Comparison of ENCODE assay signal across 20 cellular contexts in the genomic region with DNA sequence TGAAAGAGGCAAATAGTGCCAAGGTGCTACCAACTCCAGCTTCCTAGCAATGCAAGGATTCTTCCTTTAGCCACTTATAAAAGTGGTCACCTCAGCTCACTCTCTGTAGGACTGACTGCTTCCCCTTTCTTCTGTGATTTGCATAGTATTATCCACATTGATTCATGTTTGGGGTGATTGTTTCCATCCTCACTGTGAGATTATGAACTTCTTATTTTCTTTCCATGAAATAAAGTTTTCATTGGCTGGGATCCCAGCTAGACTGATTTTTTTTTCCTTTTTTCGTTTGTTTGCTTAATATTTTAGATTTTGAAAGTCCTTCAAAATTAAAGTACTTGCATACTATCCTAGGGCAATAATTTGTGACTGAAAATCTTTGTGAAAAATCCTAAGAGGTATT. TPM values are rescaled to one million over a fixed set of nuclear protein-coding genes. Genes with fewer than 3 reads are reported as not detected.
"Had no signal": no experiment of that assay in that cellular context is flagged by ENCODE, and none has a peak within 500 bp of the region (broad histone marks: within the 10 kb centered on the region; RNA-seq: fewer than 3 reads in every experiment).

No MANE protein-coding gene starts in this region.

- H3K27me3 ChIP-seq: adrenal gland, colonic mucosa, SJCRH30, testis had no signal

- H3K4me3 Mint-ChIP-seq: activated CD4-positive, alpha-beta T cell treated with anti-CD3 and anti-CD28 coated beads, Interleukin-2, amount 10 ng/mL, durations not matched to agents 24 days and 14 days; activated CD8-positive, alpha-beta T cell treated with anti-CD3 and anti-CD28 coated beads for 36 hours; activated naive CD4-positive, alpha-beta T cell treated with anti-CD3 and anti-CD28 coated beads, Interleukin-2, amount 50 U/mL, for 24 hours; activated T-cell treated with anti-CD3 and anti-CD28 coated beads, Interleukin-2, amount 50 U/mL, for 24 hours; stimulated activated naive CD8-positive, alpha-beta T cell treated with anti-CD3 and anti-CD28 coated beads, Interleukin-15, amount 100 ng/mL, for 72 hours; T-helper 1 cell treated with Interleukin-12 subunit alpha and Interleukin-12 subunit beta and Interleukin-4 antibody, amounts not matched to agents 30 μg/mL and 1 μg/mL, for 36 hours; type B pancreatic cell had no signal

- H3K36me3 Mint-ChIP-seq: activated naive CD4-positive, alpha-beta T cell treated with anti-CD3 and anti-CD28 coated beads, Interleukin-2, amount 50 U/mL, for 24 hours had no signal

- H3K4me1 ChIP-seq: adrenal gland, colonic mucosa, lower lobe of right lung, prostate gland, testis had no signal

- H3K27ac ChIP-seq: adrenal gland, colonic mucosa, lower lobe of right lung, prostate gland, SJCRH30, testis had no signal

- H3K9me3 ChIP-seq: adrenal gland, colonic mucosa, lower lobe of right lung, prostate gland, SJCRH30, testis had no signal

- H3K27ac Mint-ChIP-seq: activated CD4-positive, alpha-beta T cell treated with anti-CD3 and anti-CD28 coated beads, Interleukin-2, amount 10 ng/mL, durations not matched to agents 24 days and 14 days; activated CD8-positive, alpha-beta T cell treated with anti-CD3 and anti-CD28 coated beads for 36 hours; activated naive CD4-positive, alpha-beta T cell treated with anti-CD3 and anti-CD28 coated beads, Interleukin-2, amount 50 U/mL, for 24 hours; activated T-cell treated with anti-CD3 and anti-CD28 coated beads, Interleukin-2, amount 50 U/mL, for 24 hours; stimulated activated naive CD8-positive, alpha-beta T cell treated with anti-CD3 and anti-CD28 coated beads, Interleukin-15, amount 100 ng/mL, for 72 hours; T-helper 1 cell treated with Interleukin-12 subunit alpha and Interleukin-12 subunit beta and Interleukin-4 antibody, amounts not matched to agents 30 μg/mL and 1 μg/mL, for 36 hours; type B pancreatic cell had no signal

- H3K36me3 ChIP-seq: adrenal gland, colonic mucosa, lower lobe of right lung, prostate gland, SJCRH30 had no signal

- DNase-seq: activated CD4-positive, alpha-beta T cell treated with anti-CD3 and anti-CD28 coated beads, Interleukin-2, amount 10 ng/mL, durations not matched to agents 24 days and 14 days; activated CD8-positive, alpha-beta T cell treated with anti-CD3 and anti-CD28 coated beads for 36 hours; activated effector memory CD4-positive, alpha-beta T cell treated with Interleukin-2 at 50 U/mL for 16 hours; activated T-cell treated with anti-CD3 and anti-CD28 coated beads, Interleukin-2, amount 50 U/mL, for 24 hours; adrenal gland; caudate nucleus; colonic mucosa; erythroblast; lower lobe of right lung; occipital lobe; right cardiac atrium; small intestine; stimulated activated CD4-positive, alpha-beta T cell treated with anti-CD3 and anti-CD28 coated beads, Interleukin-4, amount 100 ng/mL, for 1 hour; stimulated activated naive CD8-positive, alpha-beta T cell treated with anti-CD3 and anti-CD28 coated beads, Interleukin-15, amount 100 ng/mL, for 72 hours; testis had no signal

- ATAC-seq: activated CD8-positive, alpha-beta T cell treated with anti-CD3 and anti-CD28 coated beads for 36 hours; lower lobe of right lung; right cardiac atrium; stimulated activated naive CD8-positive, alpha-beta T cell treated with anti-CD3 and anti-CD28 coated beads, Interleukin-15, amount 100 ng/mL, for 72 hours had no signal

- H3K9me3 Mint-ChIP-seq: activated CD4-positive, alpha-beta T cell treated with anti-CD3 and anti-CD28 coated beads, Interleukin-2, amount 10 ng/mL, durations not matched to agents 24 days and 14 days; activated CD8-positive, alpha-beta T cell treated with anti-CD3 and anti-CD28 coated beads for 36 hours; activated naive CD4-positive, alpha-beta T cell treated with anti-CD3 and anti-CD28 coated beads, Interleukin-2, amount 50 U/mL, for 24 hours; activated T-cell treated with anti-CD3 and anti-CD28 coated beads, Interleukin-2, amount 50 U/mL, for 24 hours; T-helper 1 cell treated with Interleukin-12 subunit alpha and Interleukin-12 subunit beta and Interleukin-4 antibody, amounts not matched to agents 30 μg/mL and 1 μg/mL, for 36 hours had no signal

- H3K4me1 Mint-ChIP-seq: activated CD4-positive, alpha-beta T cell treated with anti-CD3 and anti-CD28 coated beads, Interleukin-2, amount 10 ng/mL, durations not matched to agents 24 days and 14 days; activated naive CD4-positive, alpha-beta T cell treated with anti-CD3 and anti-CD28 coated beads, Interleukin-2, amount 50 U/mL, for 24 hours; stimulated activated naive CD8-positive, alpha-beta T cell treated with anti-CD3 and anti-CD28 coated beads, Interleukin-15, amount 100 ng/mL, for 72 hours had no signal

- H3K4me3 ChIP-seq: colonic mucosa, lower lobe of right lung, prostate gland, SJCRH30, testis had no signal

- H3K27me3 Mint-ChIP-seq: activated CD8-positive, alpha-beta T cell treated with anti-CD3 and anti-CD28 coated beads for 36 hours; activated naive CD4-positive, alpha-beta T cell treated with anti-CD3 and anti-CD28 coated beads, Interleukin-2, amount 50 U/mL, for 24 hours; activated T-cell treated with anti-CD3 and anti-CD28 coated beads, Interleukin-2, amount 50 U/mL, for 24 hours; stimulated activated naive CD8-positive, alpha-beta T cell treated with anti-CD3 and anti-CD28 coated beads, Interleukin-15, amount 100 ng/mL, for 72 hours; type B pancreatic cell had no signal

RNA-seq across cellular contexts. Expression of gene EYA4, which starts 50.5 kb away (rescaled TPM):
- total RNA-seq: activated CD4-positive, alpha-beta T cell treated with anti-CD3 and anti-CD28 coated beads, Interleukin-2, amount 10 ng/mL, durations not matched to agents 24 days and 14 days; activated CD8-positive, alpha-beta T cell treated with anti-CD3 and anti-CD28 coated beads for 36 hours had no signal
